In genomic region chr20:38302721-38303120, GRCh38 we compare ENCODE assay signal across 31 cellular contexts. TPM values are rescaled to one million over a fixed set of nuclear protein-coding genes. Genes with fewer than 3 reads are reported as not detected.
DNase-seq lines count a peak whose midpoint lies in the region; ATAC-seq, FAIRE-seq and TF ChIP-seq lines count a peak whose summit lies in the region.
"Had no signal": no experiment of that assay in that cellular context is flagged by ENCODE, and none has a peak within 500 bp of the region (broad histone marks: within the 10 kb centered on the region; RNA-seq: fewer than 3 reads in every experiment).

No MANE protein-coding gene starts in this region.

- no peaks in the 10 kb centered on the region for H3K9me2 ChIP-seq in hepatocyte (replicated peaks; ENCODE audit: insufficient read depth)

- DNase-seq in COR-L47 (lab: John Stamatoyannopoulos, UW) (peak; percentile 5), HL-60 (ENCODE audit: low read depth in 1 of 2, low spot score in 1 of 2) (no peak), choroid plexus epithelial cell (ENCODE audit: low read depth) (peak; percentile 54), trophoblast cell (no peak), hepatocyte (ENCODE audit: low spot score) (no peak), small intestine (no peak)
- DNase-seq: activated CD8-positive, alpha-beta T cell treated with anti-CD3 and anti-CD28 coated beads, Interleukin-2, amount 10 ng/mL, durations not matched to agents 7 days and 5 days; Calu3; DMS79 treated with DMSO at 0.1 percent for 48 hours; GF-D8; immature natural killer cell; Kasumi-1; left cardiac atrium; NCI-H1436 treated with DMSO at 0.1 percent for 48 hours; NCI-H510A treated with DMSO at 0.1 percent for 48 hours; PC-9; stimulated activated CD4-positive, alpha-beta T cell treated with anti-CD3 and anti-CD28 coated beads, Interleukin-2, amount 100 ng/mL, for 48 hours; T-helper 2 cell; thyroid gland had no signal

- H2BK5ac ChIP-seq in trophoblast cell (ENCODE audit: low read depth, low read length, poor library complexity): no peak overlapping the region

- no peak for FAIRE-seq in small intestine (lab: Jason Lieb, UNC)
- FAIRE-seq: bronchial epithelial cell had no signal

- no peak overlapping the region for H2BK12ac ChIP-seq in trophoblast cell (ENCODE audit: low read length)

- H3K4me2 ChIP-seq in trophoblast cell (ENCODE audit: low read length) (no peak overlapping the region), hepatocyte (no peak overlapping the region)
- H3K4me2 ChIP-seq: PC-9 had no signal

- no peak overlapping the region for H3K14ac ChIP-seq in trophoblast cell (ENCODE audit: low read length)

- no peak overlapping the region for H2AK5ac ChIP-seq in trophoblast cell (ENCODE audit: low read length)

- no peak overlapping the region for H4K91ac ChIP-seq in trophoblast cell (ENCODE audit: low read depth, low read length)

- no peak for ATAC-seq in GM19324 (IDR thresholded peaks at IDR 0.05; ENCODE audit: low FRiP score, unreplicated experiment)
- ATAC-seq: activated CD8-positive, alpha-beta T cell treated with anti-CD3 and anti-CD28 coated beads, Interleukin-2, amount 10 ng/mL, durations not matched to agents 7 days and 5 days; activated naive CD4-positive, alpha-beta T cell treated with anti-CD3 and anti-CD28 coated beads, Interleukin-2, amount 50 U/mL, for 72 hours; activated T-helper 17 cell treated with anti-CD3 and anti-CD28 coated beads, Interleukin-2, amount 50 U/mL, for 72 hours; HCT116; left cardiac atrium; natural killer cell treated with Interleukin-12 subunit alpha and Interleukin-12 subunit beta and Interleukin-15 and Interleukin-18, amount 100 ng/mL, for 72 hours; right cardiac atrium; Right ventricle myocardium inferior had no signal

- H3K4ac ChIP-seq in trophoblast cell (ENCODE audit: low read depth, low read length): no peak overlapping the region

- H3K79me2 ChIP-seq in trophoblast cell (ENCODE audit: control insufficient read depth, insufficient read depth, low read length, poor library complexity): no peaks in the 10 kb centered on the region
- H3K79me2 ChIP-seq in hepatocyte: no peaks in the 10 kb centered on the region
- H3K79me2 ChIP-seq: parathyroid adenoma had no signal

- H3K79me1 ChIP-seq in trophoblast cell (ENCODE audit: low read length): peaks cover 2% of the 10 kb centered on the region

- no peaks in the 10 kb centered on the region for H4K20me1 ChIP-seq in hepatocyte (ENCODE audit: insufficient read depth, poor library complexity, severe bottlenecking)

- peaks cover 11 to 12% of the 10 kb centered on the region in 2 experiments for H3K4me1 ChIP-seq in trophoblast cell (ENCODE audit: control insufficient read depth in 1 of 2, insufficient read depth in 2 of 2, low read length in 2 of 2)
- H3K4me1 ChIP-seq in hepatocyte (ENCODE audit: insufficient read depth): peaks cover 4% of the 10 kb centered on the region
- no peaks in the 10 kb centered on the region for H3K4me1 ChIP-seq in small intestine (ENCODE audit: control insufficient read depth in 2 of 2, insufficient read depth in 1 of 2, low read depth in 1 of 2, low read length in 1 of 2)
- H3K4me1 ChIP-seq: parathyroid adenoma had no signal

- peak overlapping the region; percentile 10 for H3K23ac ChIP-seq in trophoblast cell (ENCODE audit: low read length)

- H3K9me3 ChIP-seq in trophoblast cell (ENCODE audit: insufficient read depth, low read depth, low read length) (no peaks in the 10 kb centered on the region), hepatocyte (ENCODE audit: low read depth) (no peaks in the 10 kb centered on the region), small intestine (ENCODE audit: control insufficient read depth, low read depth) (no peaks in the 10 kb centered on the region)
- H3K9me3 ChIP-seq: thyroid gland had no signal

- H3K27ac ChIP-seq in HL-60 (replicated peaks): peak overlapping the region; percentile 90
- no peak overlapping the region for H3K27ac ChIP-seq in trophoblast cell (ENCODE audit: low read depth, low read length)
- H3K27ac ChIP-seq in hepatocyte: no peak overlapping the region
- no peak overlapping the region for H3K27ac ChIP-seq in small intestine (ENCODE audit: low read depth in 1 of 2, low read length in 1 of 2)
- H3K27ac ChIP-seq: C4-2B, parathyroid adenoma, PC-9, thyroid gland had no signal

- no peak overlapping the region for H4K12ac ChIP-seq in trophoblast cell (ENCODE audit: low read depth, low read length)

- H2BK120ac ChIP-seq in trophoblast cell (ENCODE audit: insufficient read depth, low read length, poor library complexity): no peak overlapping the region

- no CpG with 5 or more reads among the region's 13 CpGs for WGBS in trophoblast cell (ENCODE audit: extremely low coverage, insufficient coverage, insufficient read length)
- 69% methylated on average over 13 of the region's 13 CpGs for WGBS in hepatocyte (ENCODE audit: low lambda C conversion rate, missing lambda C conversion rate)
- WGBS in small intestine, 3 donors: 30 to 43% (median 38%) methylated on average over 13 of the region's 13 CpGs

- H3K27me3 ChIP-seq in HL-60 (ENCODE audit: insufficient read depth, poor library complexity, severe bottlenecking): no peaks in the 10 kb centered on the region
- H3K27me3 ChIP-seq in trophoblast cell (ENCODE audit: insufficient read depth, low read length): no peaks in the 10 kb centered on the region
- peaks cover 8% of the 10 kb centered on the region for H3K27me3 ChIP-seq in hepatocyte
- H3K27me3 ChIP-seq in small intestine (ENCODE audit: control insufficient read depth in 2 of 2, insufficient read depth in 2 of 2, low read length in 2 of 2): peaks cover 0 to 10% of the 10 kb centered on the region in 2 donors

- H3K18ac ChIP-seq in trophoblast cell (ENCODE audit: low read length): no peak overlapping the region

- H2AFZ ChIP-seq in trophoblast cell (ENCODE audit: insufficient read depth, low read length, poor library complexity) (no peak overlapping the region), hepatocyte (no peak overlapping the region)
- H2AFZ ChIP-seq: parathyroid adenoma, PC-9 had no signal

- TF ChIP-seq CTCF in HL-60 (IDR thresholded peaks at IDR 0.05; ENCODE audit: insufficient read depth, low read length): no peak
- no peak for TF ChIP-seq CTCF in choroid plexus epithelial cell (conservative IDR thresholded peaks at IDR 0.05; ENCODE audit: low read depth, low read length)
- TF ChIP-seq CTCF in hepatocyte (IDR thresholded peaks at IDR 0.05; ENCODE audit: poor library complexity): no peak

- H3K4me3 ChIP-seq in HL-60 (replicated peaks; ENCODE audit: insufficient read depth, low read length) (no peak overlapping the region), choroid plexus epithelial cell (ENCODE audit: low read depth, low read length) (no peak overlapping the region), trophoblast cell (ENCODE audit: low read depth, low read length) (no peak overlapping the region), hepatocyte (no peak overlapping the region), small intestine (ENCODE audit: low read depth in 1 of 2, low read length in 2 of 2) (no peak overlapping the region)
- H3K4me3 ChIP-seq: PC-9, thyroid gland had no signal

- H3K9ac ChIP-seq in trophoblast cell (ENCODE audit: low read length): no peak overlapping the region
- H3K9ac ChIP-seq: parathyroid adenoma had no signal

- no peaks in the 10 kb centered on the region for H3K36me3 ChIP-seq in trophoblast cell (ENCODE audit: control insufficient read depth in 1 of 2, insufficient read depth in 2 of 2, low read length in 2 of 2)
- H3K36me3 ChIP-seq in hepatocyte (replicated peaks; ENCODE audit: insufficient read depth, low read depth): no peaks in the 10 kb centered on the region
- H3K36me3 ChIP-seq in small intestine (ENCODE audit: control insufficient read depth in 2 of 2, insufficient read depth in 2 of 2, low read length in 2 of 2): no peaks in the 10 kb centered on the region
- H3K36me3 ChIP-seq: thyroid gland had no signal

- no peak overlapping the region for H4K8ac ChIP-seq in trophoblast cell (ENCODE audit: low read depth, low read length)

RNA-seq across cellular contexts. Expression of gene BPI, which starts 1.2 kb away (rescaled TPM):
- not detected in 2 replicates for polyA plus RNA-seq in trophoblast cell (2013)
- 0.63 TPM in 1 of 2 replicates, not detected in the other for total RNA-seq in hepatocyte
- polyA plus RNA-seq in hepatocyte: 0.66 TPM in 1 of 2 replicates, not detected in the other
- polyA plus RNA-seq in small intestine: not detected
- total RNA-seq: activated CD8-positive, alpha-beta T cell treated with anti-CD3 and anti-CD28 coated beads, Interleukin-2, amount 10 ng/mL, durations not matched to agents 7 days and 5 days; activated naive CD4-positive, alpha-beta T cell treated with anti-CD3 and anti-CD28 coated beads, Interleukin-2, amount 50 U/mL, for 72 hours; activated T-helper 17 cell treated with anti-CD3 and anti-CD28 coated beads, Interleukin-2, amount 50 U/mL, for 72 hours; bronchial epithelial cell; Calu3; left cardiac atrium; lung microvascular endothelial cell; natural killer cell treated with Interleukin-12 subunit alpha and Interleukin-12 subunit beta and Interleukin-15 and Interleukin-18, amount 100 ng/mL, for 72 hours; PC-9; Right ventricle myocardium inferior had no signal
- polyA plus RNA-seq: immature natural killer cell had no signal

RNA-seq across cellular contexts. Expression of gene KIAA1755, which starts 42.2 kb away (rescaled TPM):
- 0.30 and 0.32 TPM in 2 replicates for polyA plus RNA-seq in trophoblast cell (2013)
- 2.0 and 3.4 TPM in 2 replicates for total RNA-seq in hepatocyte
- polyA plus RNA-seq in hepatocyte (1.3 and 1.6 TPM in 2 replicates), small intestine (1 to 10 TPM in 2 of 3 donors, under 1 TPM in 1; 0.45 to 1.7 (median 1.4) TPM)
- total RNA-seq: activated CD8-positive, alpha-beta T cell treated with anti-CD3 and anti-CD28 coated beads, Interleukin-2, amount 10 ng/mL, durations not matched to agents 7 days and 5 days; activated naive CD4-positive, alpha-beta T cell treated with anti-CD3 and anti-CD28 coated beads, Interleukin-2, amount 50 U/mL, for 72 hours; activated T-helper 17 cell treated with anti-CD3 and anti-CD28 coated beads, Interleukin-2, amount 50 U/mL, for 72 hours; bronchial epithelial cell; Calu3; lung microvascular endothelial cell; natural killer cell treated with Interleukin-12 subunit alpha and Interleukin-12 subunit beta and Interleukin-15 and Interleukin-18, amount 100 ng/mL, for 72 hours had no signal
- polyA plus RNA-seq: immature natural killer cell had no signal

RNA-seq across cellular contexts. Expression of gene LBP, which starts 43.6 kb away (rescaled TPM):
- 0.40 and 0.51 TPM in 2 replicates for polyA plus RNA-seq in trophoblast cell (2013)
- total RNA-seq in hepatocyte: 48.4 and 71.5 TPM in 2 replicates
- 43.0 and 57.2 TPM in 2 replicates for polyA plus RNA-seq in hepatocyte
- polyA plus RNA-seq in small intestine: under 1 TPM in 1 of 3 donors, not detected in 2; 0.49 TPM
- total RNA-seq: activated CD8-positive, alpha-beta T cell treated with anti-CD3 and anti-CD28 coated beads, Interleukin-2, amount 10 ng/mL, durations not matched to agents 7 days and 5 days; activated naive CD4-positive, alpha-beta T cell treated with anti-CD3 and anti-CD28 coated beads, Interleukin-2, amount 50 U/mL, for 72 hours; activated T-helper 17 cell treated with anti-CD3 and anti-CD28 coated beads, Interleukin-2, amount 50 U/mL, for 72 hours; bronchial epithelial cell; Calu3; mononuclear cell; natural killer cell treated with Interleukin-12 subunit alpha and Interleukin-12 subunit beta and Interleukin-15 and Interleukin-18, amount 100 ng/mL, for 72 hours; PC-9 had no signal
- polyA plus RNA-seq: immature natural killer cell had no signal

Comparison
In these comparisons a context has a peak if more than half of its experiments do, and no peak if none do; other contexts are left out.
1. DNase-seq: peak in COR-L47 (single experiment) and choroid plexus epithelial cell (single experiment); none in HL-60 (0 of 2), trophoblast cell (0 of 2), hepatocyte (single experiment) and small intestine (single experiment).
2. RNA of gene LBP, which starts 43.6 kb away (polyA plus RNA-seq): 43.0 to 57.2 TPM in hepatocyte; 0.49 TPM in small intestine; every median in the first group is over 10 times any median in the second.